ENCODE assay signal across 9 cellular contexts in genomic region chr10:103781329-103782061, GRCh38.
DNase-seq lines count a peak whose midpoint lies in the region; ATAC-seq and TF ChIP-seq lines count a peak whose summit lies in the region.
"Had no signal": no experiment of that assay in that cellular context is flagged by ENCODE, and none has a peak within 500 bp of the region (broad histone marks: within the 10 kb centered on the region; RNA-seq: fewer than 3 reads in every experiment).

No MANE protein-coding gene starts in this region.

- no peak for TF ChIP-seq EP300 in gastroesophageal sphincter (IDR thresholded peaks at IDR 0.05)

- no peak overlapping the region for H3K4me3 ChIP-seq in NB4 (ENCODE audit: low read depth, low read length)
- H3K4me3 ChIP-seq in choroid plexus epithelial cell (ENCODE audit: low read depth, low read length), result no peak overlapping the region
- no peak overlapping the region for H3K4me3 ChIP-seq in skin epidermis
- H3K4me3 ChIP-seq in gastroesophageal sphincter, result no peak overlapping the region

- WGBS in gastroesophageal sphincter (ENCODE audit: low coverage in 1 of 2), 2 donors, result 85 to 100% methylated on average over 1 to 5 of the region's 6 CpGs

- H3K27ac ChIP-seq in skin epidermis (peak overlapping the region in 17 of 21 experiments; percentile 12 to 81 (median 60)), gastroesophageal sphincter (no peak overlapping the region)

- ATAC-seq in GM21737 (IDR thresholded peaks at IDR 0.05; ENCODE audit: unreplicated experiment) (no peak), gastroesophageal sphincter (no peak)
- ATAC-seq: CD8-positive, alpha-beta T cell had no signal

- TF ChIP-seq CTCF in NB4 (IDR thresholded peaks at IDR 0.05; ENCODE audit: low read depth, low read length) (peak; percentile 46), choroid plexus epithelial cell (conservative IDR thresholded peaks at IDR 0.05; ENCODE audit: low read depth, low read length) (peak; percentile 24), gastroesophageal sphincter (IDR thresholded peaks at IDR 0.05) (no peak)

- H3K27me3 ChIP-seq in gastroesophageal sphincter, result no peaks in the 10 kb centered on the region

- peaks cover 0 to 4% of the 10 kb centered on the region in 2 donors for H3K36me3 ChIP-seq in gastroesophageal sphincter

- peak; percentile 31 for DNase-seq in NCI-H82 (lab: John Stamatoyannopoulos, UW)
- DNase-seq in NCI-H82 treated with DMSO at 0.1 percent for 48 hours (lab: John Stamatoyannopoulos, UW; ENCODE audit: unreplicated experiment), result no peak
- DNase-seq in NB4 (ENCODE audit: low read depth), result peak; percentile 64
- DNase-seq in choroid plexus epithelial cell (ENCODE audit: low read depth), result peak; percentile 26
- no peak for DNase-seq in activated CD4-positive, alpha-beta T cell treated with anti-CD3 and anti-CD28 coated beads, Interleukin-2, amount 50 U/mL, for 1 hour
- DNase-seq: CD8-positive, alpha-beta T cell had no signal

- no peak for TF ChIP-seq POLR2A in NB4 (IDR thresholded peaks at IDR 0.05; ENCODE audit: extremely low read depth, insufficient read length)
- no peak for TF ChIP-seq POLR2A in gastroesophageal sphincter (IDR thresholded peaks at IDR 0.05)

- H3K4me1 ChIP-seq in gastroesophageal sphincter, result peaks cover 3 to 75% (median 30%) of the 10 kb centered on the region in 3 donors

- H3K9me3 ChIP-seq in gastroesophageal sphincter, result no peaks in the 10 kb centered on the region

Comparison
In these comparisons a context has a peak if more than half of its experiments do, and no peak if none do; other contexts are left out.
1. DNase-seq: peak in NCI-H82 (single experiment), NB4 (single experiment) and choroid plexus epithelial cell (single experiment); none in NCI-H82 treated with DMSO at 0.1 percent for 48 hours (single experiment) and activated CD4-positive, alpha-beta T cell treated with anti-CD3 and anti-CD28 coated beads, Interleukin-2, amount 50 U/mL, for 1 hour (single experiment).
2. CTCF ChIP-seq: peak in NB4 (single experiment) and choroid plexus epithelial cell (single experiment); none in gastroesophageal sphincter (0 of 4).
3. H3K27ac ChIP-seq: peak in skin epidermis (17 of 21); none in gastroesophageal sphincter (0 of 4).